ENCODE assay signal across 22 cellular contexts in genomic region chr16:83738926-83739503, GRCh38.
"Had no signal": no experiment of that assay in that cellular context is flagged by ENCODE, and none has a peak within 500 bp of the region (broad histone marks: within the 10 kb centered on the region; RNA-seq: fewer than 3 reads in every experiment).

No MANE protein-coding gene starts in this region.

- DNase-seq: activated CD4-positive, alpha-beta memory T cell treated with anti-CD3 and anti-CD28 coated beads, Interleukin-2, amount 10 ng/mL, durations not matched to agents 7 days and 5 days; activated CD4-positive, alpha-beta T cell treated with anti-CD3 and anti-CD28 coated beads, Interleukin-2, amount 10 ng/mL, durations not matched to agents 7 days and 5 days; activated CD4-positive, CD25-positive, alpha-beta regulatory T cell treated with anti-CD3 and anti-CD28 coated beads, Interleukin-2, amount 50 U/mL, for 72 hours; activated naive CD8-positive, alpha-beta T cell treated with anti-CD3 and anti-CD28 coated beads, Interleukin-2, amount 50 U/mL, for 24 hours; activated T-cell treated with anti-CD3 and anti-CD28 coated beads, Interleukin-2, amount 50 U/mL, for 48 hours; anterior cingulate cortex; central memory CD4-positive, alpha-beta T cell; endodermal cell; foreskin melanocyte; islet precursor cell; left cardiac atrium; mammary epithelial cell; pancreas; sigmoid colon; small intestine; stimulated activated naive B cell treated with anti-CD40 and anti-IgM and Interleukin-4, amounts not matched to agents 10 μg/mL and 1 μg/mL and 100 μg/mL, for 72 hours; stomach; T-helper 17 cell; T1000; thyroid gland had no signal

- H3K27me3 ChIP-seq: neutrophil, pancreas, sigmoid colon, stomach, thyroid gland had no signal

- H3K9me3 ChIP-seq: neutrophil, pancreas, prostate gland, sigmoid colon, thyroid gland had no signal

- H3K27ac ChIP-seq: neutrophil, pancreas, prostate gland, sigmoid colon, stomach, thyroid gland had no signal

- FAIRE-seq: pancreas, small intestine had no signal

- H3K36me3 ChIP-seq: neutrophil, pancreas, prostate gland, sigmoid colon, stomach, thyroid gland had no signal

- H3K4me3 ChIP-seq: pancreas, prostate gland, sigmoid colon, stomach, thyroid gland had no signal

- H3K4me1 ChIP-seq: pancreas, prostate gland, sigmoid colon, stomach, thyroid gland had no signal
